Comparison of ENCODE assay signal across 10 cellular contexts in the genomic region with DNA sequence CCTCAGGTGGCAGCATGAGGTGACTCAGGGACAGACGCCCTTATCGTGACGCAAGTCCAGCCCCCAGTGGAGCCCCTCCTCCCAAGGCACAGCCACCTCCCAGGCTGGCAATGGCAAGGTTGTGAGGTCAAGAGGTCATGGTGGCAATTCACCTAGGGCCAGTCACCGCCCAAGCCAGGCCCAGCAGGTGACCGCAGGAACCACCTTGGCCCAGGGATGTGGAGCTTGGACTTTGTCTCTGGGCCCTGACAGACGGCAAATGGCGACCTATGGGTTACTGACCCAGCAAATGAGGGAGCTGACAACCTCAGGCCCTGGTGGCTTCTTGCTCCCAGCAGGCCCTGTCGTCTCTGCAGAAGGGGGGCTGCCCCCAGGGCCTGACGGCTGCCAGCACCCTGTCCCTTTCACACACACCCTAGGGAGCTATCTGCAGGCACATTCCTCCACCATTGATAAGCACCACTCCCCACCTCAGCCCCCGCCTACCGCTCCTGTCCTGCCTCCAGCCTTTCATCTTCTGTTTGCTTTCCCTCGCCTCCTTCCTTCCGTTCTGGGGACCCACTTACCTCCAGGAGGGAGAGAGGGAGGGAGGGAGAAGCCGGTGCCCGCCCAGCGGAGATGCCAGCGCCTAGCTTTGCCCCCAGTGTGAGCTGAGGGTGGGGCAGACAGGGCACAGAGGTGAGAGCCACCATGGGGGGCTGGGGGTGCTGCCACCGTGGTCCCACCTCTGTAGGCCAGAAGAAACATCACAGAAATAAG. TPM values are rescaled to one million over a fixed set of nuclear protein-coding genes. Genes with fewer than 3 reads are reported as not detected.
DNase-seq lines count a peak whose midpoint lies in the region; ATAC-seq and TF ChIP-seq lines count a peak whose summit lies in the region.
"Had no signal": no experiment of that assay in that cellular context is flagged by ENCODE, and none has a peak within 500 bp of the region (broad histone marks: within the 10 kb centered on the region; RNA-seq: fewer than 3 reads in every experiment).

No MANE protein-coding gene starts in this region.

- H3K36me3 ChIP-seq in SK-N-SH (replicated peaks in 1 of 2; ENCODE audit: control insufficient read depth in 1 of 2, insufficient read depth in 2 of 2, low read length in 1 of 2) (peaks cover 25 to 27% of the 10 kb centered on the region in 2 experiments), mammary epithelial cell (ENCODE audit: insufficient read depth, low read length) (peaks cover 39% of the 10 kb centered on the region), mesenchymal stem cell (ENCODE audit: control insufficient read depth in 1 of 2, insufficient read depth in 2 of 2, low read depth in 1 of 2, low read length in 2 of 2) (peaks cover 18 to 82% of the 10 kb centered on the region in 2 experiments), vagina (peaks cover 0 to 12% of the 10 kb centered on the region in 2 donors)

- no peak for TF ChIP-seq EP300 in SK-N-SH (IDR thresholded peaks at IDR 0.05; ENCODE audit: borderline replicate concordance in 1 of 2, low read depth in 1 of 2, low read length in 1 of 2)

- CTCF ChIA-PET in SK-N-SH (lab: Yijun Ruan, JAX), result interaction anchor here (1.8 to 4.0 kb wide), 2 partner anchors 12 to 65 kb away, joined by 6 to 14 read pairs; a partner anchor contains a TSS
- CTCF ChIA-PET in mammary epithelial cell (lab: Charles Lee; ENCODE audit: low non-redundant PET), result interaction anchor here (0.5 kb wide), 1 partner anchor 479 kb away, joined by 6 read pairs; no protein-coding TSS in a partner anchor

- H3K27me3 ChIP-seq in SK-N-SH (ENCODE audit: insufficient read depth) (no peaks in the 10 kb centered on the region), mammary epithelial cell (ENCODE audit: insufficient read depth, low read length) (no peaks in the 10 kb centered on the region), mesenchymal stem cell (ENCODE audit: control insufficient read depth in 1 of 2, insufficient read depth in 1 of 2, low read length in 2 of 2) (no peaks in the 10 kb centered on the region), vagina (no peaks in the 10 kb centered on the region)

- peak overlapping the region; percentile 84 for H2BK5ac ChIP-seq in mesenchymal stem cell (ENCODE audit: low read depth, low read length, poor library complexity, severe bottlenecking)

- peaks cover 92% of the 10 kb centered on the region for H3K79me2 ChIP-seq in SK-N-SH (ENCODE audit: insufficient read depth)
- H3K79me2 ChIP-seq in mammary epithelial cell (ENCODE audit: insufficient read depth, low read length), result peaks cover 99% of the 10 kb centered on the region

- peak overlapping the region in 1 of 2 experiments; percentile 16 for H3K23ac ChIP-seq in mesenchymal stem cell (ENCODE audit: low read length in 2 of 2)

- H2BK15ac ChIP-seq in mesenchymal stem cell (ENCODE audit: low read depth, poor library complexity, severe bottlenecking), result peak overlapping the region; percentile 87

- peaks cover 12% of the 10 kb centered on the region for H4K20me1 ChIP-seq in SK-N-SH (ENCODE audit: insufficient read depth)
- peaks cover 8% of the 10 kb centered on the region for H4K20me1 ChIP-seq in mammary epithelial cell (ENCODE audit: insufficient read depth, low read length)

- H3K18ac ChIP-seq in mesenchymal stem cell (ENCODE audit: low read depth in 1 of 2, low read length in 2 of 2), result peak overlapping the region; percentile 75 to 85

- TF ChIP-seq CTCF in SK-N-SH (IDR thresholded peaks at IDR 0.05), result no peak
- no peak for TF ChIP-seq CTCF in mammary epithelial cell (conservative IDR thresholded peaks at IDR 0.05 in 1 of 2, IDR thresholded peaks at IDR 0.05 in 1 of 2; ENCODE audit: extremely low read depth in 1 of 2, insufficient read depth in 1 of 2, low read depth in 1 of 2, low read length in 2 of 2)
- TF ChIP-seq CTCF in vagina (IDR thresholded peaks at IDR 0.05), result no peak

- TF ChIP-seq POLR2A in vagina (IDR thresholded peaks at IDR 0.05), result no peak

- H2BK12ac ChIP-seq in mesenchymal stem cell (ENCODE audit: low read length in 2 of 2), result peak overlapping the region in 1 of 2 experiments; percentile 79

- no peak for ATAC-seq in SK-N-SH treated with all-trans-retinoic acid at 6 μM for 48 hours

- no TSS peak for BruUV-seq in mammary epithelial cell (replicated peaks; lab: Mats Ljungman, UMichigan)

- H2AFZ ChIP-seq in SK-N-SH (ENCODE audit: low read depth) (no peak overlapping the region), mammary epithelial cell (ENCODE audit: low read depth, low read length) (no peak overlapping the region), mesenchymal stem cell (ENCODE audit: low read depth, low read length) (no peak overlapping the region)

- H3K9me3 ChIP-seq in SK-N-SH (no peaks in the 10 kb centered on the region), mammary epithelial cell (replicated peaks; ENCODE audit: insufficient read depth, low read length) (no peaks in the 10 kb centered on the region), mesenchymal stem cell (ENCODE audit: control insufficient read depth, low read length) (no peaks in the 10 kb centered on the region), vagina (no peaks in the 10 kb centered on the region)

- H3F3A ChIP-seq in SK-N-SH (replicated peaks; ENCODE audit: insufficient read depth), result peaks cover 58% of the 10 kb centered on the region

- H3K4me1 ChIP-seq in SK-N-SH (ENCODE audit: control insufficient read depth in 1 of 2, insufficient read depth in 2 of 2, low read depth in 1 of 2, low read length in 1 of 2) (peaks cover 24 to 81% of the 10 kb centered on the region in 2 experiments), mammary epithelial cell (ENCODE audit: insufficient read depth, low read length) (peaks cover 98% of the 10 kb centered on the region), mesenchymal stem cell (ENCODE audit: control insufficient read depth, insufficient read depth, low read depth, low read length) (peaks cover 81% of the 10 kb centered on the region), vagina (peaks cover 79% of the 10 kb centered on the region)

- intact Hi-C loops in mammary epithelial cell (cut with micrococcal nuclease) (loop anchor here (2.0 kb wide), 1 partner anchor 61 kb away; no protein-coding TSS in a partner anchor), vagina (cut with DNase I) (no loop called here)

- H3K9me2 ChIP-seq in SK-N-SH, result no peaks in the 10 kb centered on the region

- H3K4me3 ChIP-seq in SK-N-SH (ENCODE audit: low read depth in 2 of 2, low read length in 1 of 2) (no peak overlapping the region), mammary epithelial cell (replicated peaks in 1 of 3; ENCODE audit: insufficient read depth in 1 of 3, low read depth in 2 of 3, low read length in 3 of 3) (peak overlapping the region in 1 of 3 experiments; percentile 3), mesenchymal stem cell (ENCODE audit: insufficient read depth in 1 of 2, low read depth in 1 of 2, low read length in 2 of 2) (no peak overlapping the region), vagina (no peak overlapping the region)

- dilution Hi-C loops in mammary epithelial cell (cut with HindIII; ENCODE audit: low sequenced_read_pairs), result no loop called here

- peak overlapping the region in 1 of 2 experiments; percentile 63 for H3K14ac ChIP-seq in mesenchymal stem cell (ENCODE audit: low read length in 2 of 2)

- H2AK5ac ChIP-seq in mesenchymal stem cell (ENCODE audit: low read length, severe bottlenecking), result peak overlapping the region; percentile 60

- H3K4me2 ChIP-seq in SK-N-SH (peak overlapping the region; percentile 93; the same call in 1 of the 2 replicates), mammary epithelial cell (ENCODE audit: insufficient read depth, low read depth, low read length) (peak overlapping the region; percentile 80), mesenchymal stem cell (ENCODE audit: low read length, poor library complexity, severe bottlenecking) (peak overlapping the region; percentile 15)

- H3K79me1 ChIP-seq in mesenchymal stem cell (replicated peaks; ENCODE audit: low read length, poor library complexity, severe bottlenecking), result no peaks in the 10 kb centered on the region

- H3K27ac ChIP-seq in SK-N-SH (ENCODE audit: low read depth in 2 of 2, low read length in 1 of 2) (peak overlapping the region; percentile 7 to 98; a peak in 2 of 4 replicates), mammary epithelial cell (ENCODE audit: insufficient read depth, low read depth, low read length) (peak overlapping the region; percentile 66), mesenchymal stem cell (ENCODE audit: low read length, poor library complexity, severe bottlenecking) (peak overlapping the region; percentile 98), vagina (peak overlapping the region; percentile 84)

- WGBS in SK-N-SH (ENCODE audit: low lambda C conversion rate), result 62% methylated on average over 10 of the region's 18 CpGs
- WGBS in mammary epithelial cell (ENCODE audit: low coverage, missing lambda C conversion rate), result 39% methylated on average over 15 of the region's 18 CpGs
- 73% methylated on average over 15 of the region's 18 CpGs for WGBS in mesenchymal stem cell

- H3K9ac ChIP-seq in SK-N-SH (0 out of 2 replicates have a peak overlapping the region, but pooled peaks have one; percentile 91), mammary epithelial cell (ENCODE audit: insufficient read depth, low read length) (peak overlapping the region; percentile 12), mesenchymal stem cell (ENCODE audit: low read length) (no peak overlapping the region)

- H2BK120ac ChIP-seq in mesenchymal stem cell (ENCODE audit: low read depth, low read length), result peak overlapping the region; percentile 98

- in situ Hi-C loops in mammary epithelial cell (cut with MboI; ENCODE audit: low sequenced_read_pairs in 2 of 2), result no loop called here

- H3K4ac ChIP-seq in mesenchymal stem cell (ENCODE audit: low read depth in 1 of 2, low read length in 2 of 2), result peak overlapping the region in 1 of 2 experiments; percentile 17

- DNase-seq in SK-N-SH (no peak), mammary epithelial cell (peak; percentile 54), mesenchymal stem cell (no peak), vagina (ENCODE audit: extremely low spot score in 2 of 2) (no peak), NCI-H748 (lab: John Stamatoyannopoulos, UW; ENCODE audit: unreplicated experiment) (no peak), NK-92 (lab: John Stamatoyannopoulos, UW; ENCODE audit: unreplicated experiment) (no peak)
- DNase-seq in NK-92 treated with Interleukin-12 subunit alpha and Interleukin-12 subunit beta, amount 100 ng/mL, for 24 hours (lab: John Stamatoyannopoulos, UW), result no peak
- DNase-seq: NCI-H1092 treated with DMSO at 0.1 percent for 48 hours, T-helper 9 cell had no signal

- no peak for TF ChIP-seq RAD21 in SK-N-SH (IDR thresholded peaks at IDR 0.05; ENCODE audit: low read length)

- POLR2A ChIA-PET in SK-N-SH (lab: Yijun Ruan, JAX), result no interaction called here

- no peak overlapping the region for H4K8ac ChIP-seq in mesenchymal stem cell (ENCODE audit: low read length)

- peak overlapping the region; percentile 1 for H4K91ac ChIP-seq in mesenchymal stem cell (ENCODE audit: low read length)

RNA-seq across cellular contexts. Expression of a gene that starts 12.1 kb away (rescaled TPM):
- polyA plus RNA-seq in SK-N-SH (2012; rRNA removed) (82.2 and 126 TPM in 2 replicates), mammary epithelial cell (91.7 TPM)
- polyA plus RNA-seq in SK-N-SH (2012; cell fraction: cytosol; rRNA removed), result 47.2 and 71.1 TPM in 2 replicates
- polyA plus RNA-seq in SK-N-SH (2012; cell fraction: nucleus; rRNA removed), result 164 and 170 TPM in 2 replicates
- total RNA-seq in mammary epithelial cell (100 to 1,000 TPM in 1 of 2 donors, 10 to 100 TPM in 1; 77.3 to 181 TPM), vagina (264 TPM)
- polyA minus RNA-seq in mammary epithelial cell, result 181 TPM
- polyA plus RNA-seq in mesenchymal stem cell (2013, experiment 1 of 2), result 31.9 TPM
- polyA plus RNA-seq in mesenchymal stem cell (2013, experiment 2 of 2), result 31.0 TPM

Comparison
In these comparisons a context has a peak if more than half of its experiments do, and no peak if none do; other contexts are left out.
1. H3K4me2 ChIP-seq: peak in every context shown above with its lines; median percentile 93 in SK-N-SH; 80 in mammary epithelial cell; 15 in mesenchymal stem cell.